8 cellular contexts compared by ENCODE assay signal in the genomic region with DNA sequence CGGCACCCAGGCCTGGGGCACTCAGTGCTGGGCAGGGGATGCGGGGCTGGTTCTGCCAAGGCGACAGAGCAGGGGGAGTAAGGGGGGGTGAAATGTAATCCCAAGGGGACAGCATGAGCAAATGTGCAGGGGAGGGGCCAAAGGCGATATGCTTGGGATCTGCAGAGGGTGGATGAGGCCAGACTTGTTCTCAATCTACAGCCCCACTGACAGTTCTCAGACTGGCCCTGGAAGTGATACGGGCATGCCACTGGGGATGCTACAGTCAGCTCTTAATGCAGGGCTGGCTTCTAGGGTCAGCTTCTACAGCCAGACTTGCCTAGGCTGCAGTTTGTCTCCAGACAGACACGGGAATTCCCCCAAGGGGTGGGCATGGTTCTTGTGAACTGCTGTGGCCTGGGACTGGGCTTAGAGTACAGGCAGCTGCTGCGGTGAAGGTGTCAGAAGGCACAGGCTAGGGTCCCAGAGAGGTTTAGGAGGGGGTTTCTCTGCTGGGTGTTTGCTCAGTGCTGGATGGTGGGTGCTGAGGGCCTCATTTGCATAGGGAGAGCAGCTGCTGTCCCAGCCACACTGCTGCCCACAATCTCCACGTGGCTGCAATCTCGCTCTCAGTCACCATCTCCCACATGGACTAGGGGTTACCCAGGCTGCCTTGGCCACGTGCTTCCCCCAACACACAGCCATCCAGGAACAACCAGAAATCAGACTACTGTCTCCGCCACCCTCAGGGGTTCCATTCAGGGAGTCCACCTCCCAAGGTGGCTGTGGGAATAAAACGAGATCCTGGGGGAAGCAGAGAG.
A peak's percentile ranks its signal among the peaks of the same experiment; 100 is the strongest.
DNase-seq lines count a peak whose midpoint lies in the region; ATAC-seq, FAIRE-seq and TF ChIP-seq lines count a peak whose summit lies in the region.

No MANE protein-coding gene starts in this region.

- H3K4me1 ChIP-seq in MM.1S (ENCODE audit: low read length): peaks cover 59% of the 10 kb centered on the region

- H4K20me1 ChIP-seq in MM.1S (ENCODE audit: insufficient read depth, low read length): no peaks in the 10 kb centered on the region

- FAIRE-seq in GM18507 (lab: Jason Lieb, UNC): peak; percentile 100

- no peaks in the 10 kb centered on the region for H3K9me2 ChIP-seq in MM.1S (replicated peaks; ENCODE audit: insufficient read depth, low read length)

- no peaks in the 10 kb centered on the region for H3K9me3 ChIP-seq in MM.1S (replicated peaks; ENCODE audit: insufficient read depth, low read length)

- H3K79me2 ChIP-seq in MM.1S (ENCODE audit: low read length): no peaks in the 10 kb centered on the region

- peak; percentile 62 for ATAC-seq in GM21526 (IDR thresholded peaks at IDR 0.05; ENCODE audit: low FRiP score, unreplicated experiment)

- H3K9ac ChIP-seq in MM.1S (ENCODE audit: low read length): peak overlapping the region; percentile 39

- H3K4me2 ChIP-seq in MM.1S (ENCODE audit: low read depth, low read length): peak overlapping the region; percentile 82

- DNase-seq in GM18507 (ENCODE audit: extremely low spot score, insufficient read length, low read depth) (peak; percentile 83), MM.1S (peak; percentile 95), H4 (ENCODE audit: low spot score) (no peak), DMS114 treated with DMSO at 0.1 percent for 48 hours (lab: John Stamatoyannopoulos, UW; ENCODE audit: unreplicated experiment) (no peak), NCI-H2196 treated with DMSO at 0.1 percent for 48 hours (lab: John Stamatoyannopoulos, UW; ENCODE audit: unreplicated experiment) (no peak)
- DNase-seq in activated T-helper 9 cell treated with anti-CD3 and anti-CD28 coated beads, Interleukin-2, amount 50 U/mL, for 16 hours (ENCODE audit: low read depth): peak; percentile 36
- DNase-seq in stimulated activated CD4-positive, alpha-beta T cell treated with anti-CD3 and anti-CD28 coated beads, Interleukin-15, amount 100 ng/mL, for 48 hours (ENCODE audit: low read depth in 2 of 2): peak; percentile 61 to 64

- TF ChIP-seq CTCF in MM.1S (IDR thresholded peaks at IDR 0.05; ENCODE audit: low read length): no peak; the same call in 1 of the 2 replicates

- H3K27ac ChIP-seq in MM.1S (ENCODE audit: low read length): peak overlapping the region; percentile 93

- no peaks in the 10 kb centered on the region for H3K27me3 ChIP-seq in MM.1S (replicated peaks; ENCODE audit: insufficient read depth, low read length)

- H3K36me3 ChIP-seq in MM.1S (replicated peaks; ENCODE audit: insufficient read depth, low read length): no peaks in the 10 kb centered on the region

- H2AFZ ChIP-seq in MM.1S (ENCODE audit: low read length): peak overlapping the region; percentile 6; the same call in 1 of the 2 replicates

- H3K4me3 ChIP-seq in MM.1S (ENCODE audit: low read length): 0 out of 2 replicates have a peak overlapping the region, but pooled peaks have one; percentile 37

- peaks cover 34% of the 10 kb centered on the region for H3F3A ChIP-seq in MM.1S (ENCODE audit: insufficient read depth, low read length)

Comparison
In these comparisons a context has a peak if more than half of its experiments do, and no peak if none do; other contexts are left out.
1. DNase-seq: peak in GM18507 (single experiment), MM.1S (single experiment), activated T-helper 9 cell treated with anti-CD3 and anti-CD28 coated beads, Interleukin-2, amount 50 U/mL, for 16 hours (single experiment) and stimulated activated CD4-positive, alpha-beta T cell treated with anti-CD3 and anti-CD28 coated beads, Interleukin-15, amount 100 ng/mL, for 48 hours (2 of 2); none in H4 (single experiment), DMS114 treated with DMSO at 0.1 percent for 48 hours (single experiment) and NCI-H2196 treated with DMSO at 0.1 percent for 48 hours (single experiment).